1 cellular context compared by ENCODE assay signal in genomic region chr1:153404768-153405167, GRCh38.
TF ChIP-seq lines count a peak whose summit lies in the region.

No MANE protein-coding gene starts in this region.

TF ChIP-seq in K562, 482 proteins besides CTCF, POLR2A, EP300 and RAD21 (continued from another document and continues in another):
- TF ChIP-seq CREB3L1 (IDR thresholded peaks at IDR 0.05; ENCODE audit: borderline replicate concordance, low read depth): peak; percentile 73; the same call in 1 of the 2 replicates
- 0 out of 2 replicates have a peak, but pooled peaks have one; percentile 26 for TF ChIP-seq NBN (IDR thresholded peaks at IDR 0.05; ENCODE audit: low read depth)
- TF ChIP-seq ZBTB1 (CRISPR knock-in tag; IDR thresholded peaks at IDR 0.05; ENCODE audit: borderline replicate concordance, low read depth): 0 out of 2 replicates have a peak, but pooled peaks have one; percentile 76
- no peak for TF ChIP-seq GTF2F1 (IDR thresholded peaks at IDR 0.05; ENCODE audit: low read depth, low read length)
- no peak for TF ChIP-seq HMG20B (CRISPR knock-in tag; IDR thresholded peaks at IDR 0.05)
- TF ChIP-seq TSHZ1 (CRISPR knock-in tag; IDR thresholded peaks at IDR 0.05): no peak
- TF ChIP-seq AFF4 (CRISPR knock-in tag; IDR thresholded peaks at IDR 0.05): peak; percentile 60; the same call in 1 of the 2 replicates
- no peak for TF ChIP-seq FOSL1 (tag; conservative IDR thresholded peaks at IDR 0.05)
- TF ChIP-seq GABPA (tag; conservative IDR thresholded peaks at IDR 0.05; ENCODE audit: low read depth): no peak
- no peak for TF ChIP-seq CREB1 (IDR thresholded peaks at IDR 0.05)
- peak; percentile 60 for TF ChIP-seq CREB1 (CRISPR knock-in tag; IDR thresholded peaks at IDR 0.05)
- TF ChIP-seq USF2 (CRISPR knock-in tag; IDR thresholded peaks at IDR 0.05): peak; percentile 85
- TF ChIP-seq BCOR (IDR thresholded peaks at IDR 0.05): no peak
- no peak for TF ChIP-seq TCF7L2 (IDR thresholded peaks at IDR 0.05; ENCODE audit: low read depth, low read length)
- no peak for TF ChIP-seq SMARCA5 (IDR thresholded peaks at IDR 0.05)
- TF ChIP-seq ATF3 (IDR thresholded peaks at IDR 0.05): no peak
- TF ChIP-seq ATF3 (CRISPR knock-in tag; conservative IDR thresholded peaks at IDR 0.05): peak; percentile 69
- no peak for TF ChIP-seq PYGO2 (tag; IDR thresholded peaks at IDR 0.05)
- TF ChIP-seq JUND (IDR thresholded peaks at IDR 0.05; ENCODE audit: borderline replicate concordance, low read depth, low read length): 0 out of 2 replicates have a peak, but pooled peaks have one; percentile 21
- TF ChIP-seq JUND (tag; IDR thresholded peaks at IDR 0.05; ENCODE audit: borderline replicate concordance, low read depth, low read length): no peak
- TF ChIP-seq FOXP1 (CRISPR knock-in tag; IDR thresholded peaks at IDR 0.05): peak; percentile 72; the same call in 1 of the 2 replicates
- peak; percentile 98 for TF ChIP-seq MAX (CRISPR knock-in tag; IDR thresholded peaks at IDR 0.05)
- TF ChIP-seq SFPQ (IDR thresholded peaks at IDR 0.05; ENCODE audit: low read depth, low read length): no peak
- peak; percentile 91 for TF ChIP-seq RNF2 (IDR thresholded peaks at IDR 0.05)
- peak; percentile 79 for TF ChIP-seq MYC (IDR thresholded peaks at IDR 0.05; ENCODE audit: low read depth, low read length)
- TF ChIP-seq MYC (CRISPR knock-in tag; IDR thresholded peaks at IDR 0.05; ENCODE audit: borderline replicate concordance, low read depth): no peak
- TF ChIP-seq ZNF253 (CRISPR knock-in tag; conservative IDR thresholded peaks at IDR 0.05): no peak
- 0 out of 2 replicates have a peak, but pooled peaks have one; percentile 58 for TF ChIP-seq FOXK1 (CRISPR knock-in tag; IDR thresholded peaks at IDR 0.05; ENCODE audit: borderline replicate concordance)
- TF ChIP-seq ARID1B (IDR thresholded peaks at IDR 0.05): no peak
- no peak for TF ChIP-seq MYNN (IDR thresholded peaks at IDR 0.05)
- no peak for TF ChIP-seq MYNN (CRISPR knock-in tag; IDR thresholded peaks at IDR 0.05)
- TF ChIP-seq MLX (CRISPR knock-in tag; conservative IDR thresholded peaks at IDR 0.05): 0 out of 4 replicates have a peak, but pooled peaks of 1 of the 2 experiments have one; percentile 63
- TF ChIP-seq CREM (IDR thresholded peaks at IDR 0.05; ENCODE audit: low read depth): 0 out of 2 replicates have a peak, but pooled peaks have one; percentile 29
- TF ChIP-seq ATF6 (CRISPR knock-in tag; IDR thresholded peaks at IDR 0.05): 0 out of 2 replicates have a peak, but pooled peaks have one; percentile 48
- TF ChIP-seq NR2C2 (CRISPR knock-in tag; IDR thresholded peaks at IDR 0.05): 0 out of 2 replicates have a peak, but pooled peaks have one; percentile 38
- no peak for TF ChIP-seq NR2C2 (tag; IDR thresholded peaks at IDR 0.05)
- TF ChIP-seq CREB5 (CRISPR knock-in tag; IDR thresholded peaks at IDR 0.05): no peak
- TF ChIP-seq THRAP3 (IDR thresholded peaks at IDR 0.05; ENCODE audit: borderline replicate concordance): no peak
